Comparison of ENCODE assay signal across 20 cellular contexts in the genomic region with DNA sequence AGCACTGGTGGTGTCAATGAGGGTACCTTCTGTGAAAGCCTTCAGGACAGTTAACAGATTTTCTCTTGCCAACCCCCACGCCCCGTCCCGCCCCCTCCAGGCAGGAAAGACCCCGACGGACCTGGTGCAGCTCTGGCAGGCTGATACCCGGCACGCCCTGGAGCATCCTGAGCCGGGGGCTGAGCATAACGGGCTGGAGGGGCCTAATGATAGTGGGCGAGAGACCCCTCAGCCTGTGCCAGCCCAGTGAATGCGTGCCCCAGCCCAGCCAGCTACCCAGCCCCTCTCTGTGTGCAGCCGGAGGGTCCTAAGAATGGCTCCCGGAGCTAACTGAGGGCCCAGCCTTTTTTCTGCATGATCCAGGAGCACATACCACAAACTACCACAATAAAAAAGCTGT. TPM values are rescaled to one million over a fixed set of nuclear protein-coding genes. Genes with fewer than 3 reads are reported as not detected.
DNase-seq lines count a peak whose midpoint lies in the region; ATAC-seq and TF ChIP-seq lines count a peak whose summit lies in the region.
"Had no signal": no experiment of that assay in that cellular context is flagged by ENCODE, and none has a peak within 500 bp of the region (broad histone marks: within the 10 kb centered on the region; RNA-seq: fewer than 3 reads in every experiment).

No MANE protein-coding gene starts in this region.

- DNase-seq in heart left ventricle: no peak
- DNase-seq in Right ventricle myocardium superior: no peak
- DNase-seq in chondrocyte (ENCODE audit: low spot score): peak; percentile 69
- DNase-seq in mesenchymal stem cell: no peak
- DNase-seq in tibial artery: no peak
- no peak for DNase-seq in SKM-1 treated with dmso at 0.1 percent for 144 hours (lab: John Stamatoyannopoulos, UW; ENCODE audit: unreplicated experiment)
- DNase-seq in T1000 (lab: John Stamatoyannopoulos, UW): no peak
- DNase-seq: activated CD4-positive, alpha-beta T cell treated with anti-CD3 and anti-CD28 coated beads for 36 hours; activated naive CD8-positive, alpha-beta T cell treated with anti-CD3 and anti-CD28 coated beads for 36 hours; KBM-7; stimulated activated CD4-positive, alpha-beta T cell treated with anti-CD3 and anti-CD28 coated beads, Interleukin-12 subunit alpha, Interleukin-12 subunit beta, amount 100 ng/mL, for 4 hours had no signal

- peak overlapping the region; percentile 6 for H2BK15ac ChIP-seq in mesenchymal stem cell (ENCODE audit: low read depth, poor library complexity, severe bottlenecking)

- H2AK5ac ChIP-seq in mesenchymal stem cell (ENCODE audit: low read length, severe bottlenecking): peak overlapping the region; percentile 87

- no peak for TF ChIP-seq POLR2A in heart left ventricle (IDR thresholded peaks at IDR 0.05)

- H3K4ac ChIP-seq in mesenchymal stem cell (ENCODE audit: low read depth in 1 of 2, low read length in 2 of 2): no peak overlapping the region

- TF ChIP-seq CTCF in heart left ventricle (IDR thresholded peaks at IDR 0.05) (no peak), chondrocyte (IDR thresholded peaks at IDR 0.05) (no peak), tibial artery (IDR thresholded peaks at IDR 0.05) (no peak)

- no peak overlapping the region for H2BK120ac ChIP-seq in mesenchymal stem cell (ENCODE audit: low read depth, low read length)

- H3K9me3 ChIP-seq in heart left ventricle (no peaks in the 10 kb centered on the region), mesenchymal stem cell (ENCODE audit: control insufficient read depth, low read length) (no peaks in the 10 kb centered on the region), tibial artery (no peaks in the 10 kb centered on the region)
- H3K9me3 ChIP-seq: BLaER1 treated with 17β-estradiol and CSF1 and Interleukin-3, amounts not matched to agents 10 nM and 100 nM had no signal

- H3K4me2 ChIP-seq in mesenchymal stem cell (ENCODE audit: low read length, poor library complexity, severe bottlenecking): no peak overlapping the region
- H3K4me2 ChIP-seq: BLaER1 treated with 17β-estradiol and CSF1 and Interleukin-3, amounts not matched to agents 10 nM and 100 nM had no signal

- H4K8ac ChIP-seq in mesenchymal stem cell (ENCODE audit: low read length): peak overlapping the region; percentile 69

- no peaks in the 10 kb centered on the region for H3K36me3 Mint-ChIP-seq in chondrocyte (ENCODE audit: low read depth)
- H3K36me3 Mint-ChIP-seq: activated naive CD8-positive, alpha-beta T cell treated with anti-CD3 and anti-CD28 coated beads for 36 hours; mesothelial cell of epicardium had no signal

- no peaks in the 10 kb centered on the region for H3K9me3 Mint-ChIP-seq in chondrocyte (ENCODE audit: low read depth)
- H3K9me3 Mint-ChIP-seq: activated naive CD8-positive, alpha-beta T cell treated with anti-CD3 and anti-CD28 coated beads for 36 hours; activated T-helper 17 cell treated with anti-CD3 and anti-CD28 coated beads, Interleukin-2, amount 50 U/mL, for 72 hours; mesothelial cell of epicardium; nephron progenitor cell had no signal

- 87 to 92% (median 88%) methylated on average over 11 to 13 of the region's 13 CpGs for WGBS in heart left ventricle, 4 donors
- WGBS in mesenchymal stem cell: 90% methylated on average over 13 of the region's 13 CpGs

- peak overlapping the region; percentile 3 for H2BK5ac ChIP-seq in mesenchymal stem cell (ENCODE audit: low read depth, low read length, poor library complexity, severe bottlenecking)

- peaks cover 0 to 43% (median 4%) of the 10 kb centered on the region in 12 donors for H3K4me1 ChIP-seq in heart left ventricle
- peaks cover 31% of the 10 kb centered on the region for H3K4me1 ChIP-seq in mesenchymal stem cell (ENCODE audit: control insufficient read depth, insufficient read depth, low read depth, low read length)
- H3K4me1 ChIP-seq in tibial artery: peaks cover 0 to 22% (median 15%) of the 10 kb centered on the region in 4 donors
- H3K4me1 ChIP-seq: BLaER1 treated with 17β-estradiol and CSF1 and Interleukin-3, amounts not matched to agents 10 nM and 100 nM had no signal

- H3K36me3 ChIP-seq in heart left ventricle (peaks cover 0 to 4% (median 0%) of the 10 kb centered on the region in 9 donors), mesenchymal stem cell (ENCODE audit: control insufficient read depth in 1 of 2, insufficient read depth in 2 of 2, low read depth in 1 of 2, low read length in 2 of 2) (peaks cover 0 to 6% of the 10 kb centered on the region in 2 experiments), tibial artery (no peaks in the 10 kb centered on the region)
- H3K36me3 ChIP-seq: BLaER1 treated with 17β-estradiol and CSF1 and Interleukin-3, amounts not matched to agents 10 nM and 100 nM; brain microvascular endothelial cell had no signal

- no peak overlapping the region for H3K14ac ChIP-seq in mesenchymal stem cell (ENCODE audit: low read length in 2 of 2)

- H2AFZ ChIP-seq in mesenchymal stem cell (ENCODE audit: low read depth, low read length): no peak overlapping the region

- intact Hi-C loops in heart left ventricle (cut with DNase I): no loop called here
- intact Hi-C loops in Right ventricle myocardium superior (cut with DNase I): no loop called here
- intact Hi-C loops in tibial artery (cut with DNase I; ENCODE audit: low total_unique reads): no loop called here

- no peaks in the 10 kb centered on the region for H3K27me3 ChIP-seq in heart left ventricle
- no peaks in the 10 kb centered on the region for H3K27me3 ChIP-seq in mesenchymal stem cell (ENCODE audit: control insufficient read depth in 1 of 2, insufficient read depth in 1 of 2, low read length in 2 of 2)
- H3K27me3 ChIP-seq in tibial artery: no peaks in the 10 kb centered on the region
- H3K27me3 ChIP-seq: BLaER1 treated with 17β-estradiol and CSF1 and Interleukin-3, amounts not matched to agents 10 nM and 100 nM; brain microvascular endothelial cell had no signal

- no peaks in the 10 kb centered on the region for H3K27me3 Mint-ChIP-seq in chondrocyte (ENCODE audit: low read depth)
- H3K27me3 Mint-ChIP-seq: activated CD4-positive, alpha-beta T cell treated with anti-CD3 and anti-CD28 coated beads for 36 hours; activated T-helper 17 cell treated with anti-CD3 and anti-CD28 coated beads, Interleukin-2, amount 50 U/mL, for 72 hours had no signal

- H3K27ac ChIP-seq in heart left ventricle: peak overlapping the region in 11 of 12 donors; percentile 63 to 92 (median 82)
- peak overlapping the region; percentile 69 for H3K27ac ChIP-seq in mesenchymal stem cell (ENCODE audit: low read length, poor library complexity, severe bottlenecking)
- H3K27ac ChIP-seq in tibial artery: peak overlapping the region; percentile 63 to 69
- H3K27ac ChIP-seq: BLaER1 treated with 17β-estradiol and CSF1 and Interleukin-3, amounts not matched to agents 10 nM and 100 nM; brain microvascular endothelial cell had no signal

- H3K18ac ChIP-seq in mesenchymal stem cell (ENCODE audit: low read depth in 1 of 2, low read length in 2 of 2): no peak overlapping the region

- H3K9ac ChIP-seq in mesenchymal stem cell (ENCODE audit: low read length): no peak overlapping the region
- H3K9ac ChIP-seq: BLaER1 treated with 17β-estradiol and CSF1 and Interleukin-3, amounts not matched to agents 10 nM and 100 nM had no signal

- H3K23ac ChIP-seq in mesenchymal stem cell (ENCODE audit: low read length in 2 of 2): no peak overlapping the region

- peak overlapping the region; percentile 63 for H4K91ac ChIP-seq in mesenchymal stem cell (ENCODE audit: low read length)

- no peak overlapping the region for H3K4me3 ChIP-seq in heart left ventricle
- no peak overlapping the region for H3K4me3 ChIP-seq in mesenchymal stem cell (ENCODE audit: insufficient read depth in 1 of 2, low read depth in 1 of 2, low read length in 2 of 2)
- H3K4me3 ChIP-seq in tibial artery: no peak overlapping the region
- H3K4me3 ChIP-seq: BLaER1 treated with 17β-estradiol and CSF1 and Interleukin-3, amounts not matched to agents 10 nM and 100 nM had no signal

- ATAC-seq in heart left ventricle: no peak
- no peak for ATAC-seq in Right ventricle myocardium superior (ENCODE audit: poor library complexity)
- no peak for ATAC-seq in HG02938 (IDR thresholded peaks at IDR 0.05; ENCODE audit: unreplicated experiment)

- peaks cover 6% of the 10 kb centered on the region for H3K79me1 ChIP-seq in mesenchymal stem cell (replicated peaks; ENCODE audit: low read length, poor library complexity, severe bottlenecking)

- H3K27ac Mint-ChIP-seq in chondrocyte (ENCODE audit: unreplicated experiment): no peak overlapping the region
- H3K27ac Mint-ChIP-seq: activated CD4-positive, alpha-beta T cell treated with anti-CD3 and anti-CD28 coated beads for 36 hours; activated naive CD8-positive, alpha-beta T cell treated with anti-CD3 and anti-CD28 coated beads for 36 hours; mesothelial cell of epicardium had no signal

- peaks cover 4% of the 10 kb centered on the region for H3K4me1 Mint-ChIP-seq in chondrocyte (ENCODE audit: low read depth)
- H3K4me1 Mint-ChIP-seq: activated CD4-positive, alpha-beta T cell treated with anti-CD3 and anti-CD28 coated beads for 36 hours; activated naive CD8-positive, alpha-beta T cell treated with anti-CD3 and anti-CD28 coated beads for 36 hours; activated T-helper 17 cell treated with anti-CD3 and anti-CD28 coated beads, Interleukin-2, amount 50 U/mL, for 72 hours had no signal

- H2BK12ac ChIP-seq in mesenchymal stem cell (ENCODE audit: low read length in 2 of 2): no peak overlapping the region

- no peak overlapping the region for H3K4me3 Mint-ChIP-seq in chondrocyte (ENCODE audit: unreplicated experiment)
- H3K4me3 Mint-ChIP-seq: activated CD4-positive, alpha-beta T cell treated with anti-CD3 and anti-CD28 coated beads for 36 hours; activated naive CD8-positive, alpha-beta T cell treated with anti-CD3 and anti-CD28 coated beads for 36 hours; activated T-helper 17 cell treated with anti-CD3 and anti-CD28 coated beads, Interleukin-2, amount 50 U/mL, for 72 hours; mesothelial cell of epicardium; nephron progenitor cell had no signal

RNA-seq across cellular contexts. Expression of a gene that starts 0.7 kb away (rescaled TPM):
- 10 to 100 TPM in 8 of 9 donors, 1 to 10 TPM in 1; 7.5 to 82.6 (median 19.2) TPM for total RNA-seq in heart left ventricle
- polyA plus RNA-seq in heart left ventricle: 10 to 100 TPM; 35.2 to 73.4 TPM
- total RNA-seq in Right ventricle myocardium superior: 18.7 TPM
- total RNA-seq in chondrocyte: 0.12 TPM in 1 of 3 replicates, not detected in the others
- 0.23 TPM for polyA plus RNA-seq in mesenchymal stem cell (2013, experiment 1 of 2)
- polyA plus RNA-seq in mesenchymal stem cell (2013, experiment 2 of 2): 0.27 TPM
- total RNA-seq: A673; activated CD4-positive, alpha-beta T cell treated with anti-CD3 and anti-CD28 coated beads for 36 hours; activated naive CD8-positive, alpha-beta T cell treated with anti-CD3 and anti-CD28 coated beads for 36 hours; activated T-helper 17 cell treated with anti-CD3 and anti-CD28 coated beads, Interleukin-2, amount 50 U/mL, for 72 hours had no signal

RNA-seq across cellular contexts. Expression of a gene that starts 6.0 kb away (rescaled TPM):
- total RNA-seq in heart left ventricle (1 to 10 TPM in 2 of 9 donors, under 1 TPM in 7; 0.24 to 2.1 (median 0.58) TPM), Right ventricle myocardium superior (0.48 TPM), chondrocyte (not detected in 3 replicates)
- 1 to 10 TPM; 1.3 to 1.8 TPM for polyA plus RNA-seq in heart left ventricle
- polyA plus RNA-seq in mesenchymal stem cell (2013, experiment 1 of 2): not detected
- polyA plus RNA-seq in mesenchymal stem cell (2013, experiment 2 of 2): not detected
- total RNA-seq: A673; activated CD4-positive, alpha-beta T cell treated with anti-CD3 and anti-CD28 coated beads for 36 hours; activated naive CD8-positive, alpha-beta T cell treated with anti-CD3 and anti-CD28 coated beads for 36 hours; activated T-helper 17 cell treated with anti-CD3 and anti-CD28 coated beads, Interleukin-2, amount 50 U/mL, for 72 hours; kidney epithelial cell; mesothelial cell of epicardium; ureter had no signal

RNA-seq across cellular contexts. Expression of a gene that starts 10.9 kb away (rescaled TPM):
- total RNA-seq in heart left ventricle (1,000 to 10,000 TPM in 1 of 9 donors, 100 to 1,000 TPM in 6, 10 to 100 TPM in 2; 56.7 to 2,367 (median 517) TPM), Right ventricle myocardium superior (152 TPM), chondrocyte (0.46 to 0.60 TPM (median 0.54 TPM) in 3 replicates)
- 100 to 1,000 TPM; 450 to 857 TPM for polyA plus RNA-seq in heart left ventricle
- polyA plus RNA-seq in mesenchymal stem cell (2013, experiment 1 of 2): 0.04 TPM
- polyA plus RNA-seq in mesenchymal stem cell (2013, experiment 2 of 2): not detected
- total RNA-seq: A673; activated CD4-positive, alpha-beta T cell treated with anti-CD3 and anti-CD28 coated beads for 36 hours; activated naive CD8-positive, alpha-beta T cell treated with anti-CD3 and anti-CD28 coated beads for 36 hours; activated T-helper 17 cell treated with anti-CD3 and anti-CD28 coated beads, Interleukin-2, amount 50 U/mL, for 72 hours had no signal

RNA-seq across cellular contexts. Expression of a gene that starts 49.8 kb away (rescaled TPM):
- total RNA-seq in heart left ventricle (10 to 100 TPM in 6 of 9 donors, 1 to 10 TPM in 3; 7.2 to 21.0 (median 10.8) TPM), Right ventricle myocardium superior (8.1 TPM), chondrocyte (11.3 to 13.7 TPM (median 11.8 TPM) in 3 replicates)
- polyA plus RNA-seq in heart left ventricle: 10 to 100 TPM; 16.1 to 31.7 TPM
- polyA plus RNA-seq in mesenchymal stem cell (2013, experiment 1 of 2): 10.7 TPM
- polyA plus RNA-seq in mesenchymal stem cell (2013, experiment 2 of 2): 10.1 TPM

RNA-seq across cellular contexts. Expression of a gene that starts 57.0 kb away (rescaled TPM):
- 10 to 100 TPM; 10.4 to 24.2 (median 17.3) TPM for total RNA-seq in heart left ventricle
- polyA plus RNA-seq in heart left ventricle: 10 to 100 TPM in 1 of 2 donors, 1 to 10 TPM in 1; 5.6 to 36.8 TPM
- total RNA-seq in Right ventricle myocardium superior: 9.9 TPM
- 20.1 to 20.9 TPM (median 20.1 TPM) in 3 replicates for total RNA-seq in chondrocyte
- polyA plus RNA-seq in mesenchymal stem cell (2013, experiment 1 of 2): 27.8 TPM
- polyA plus RNA-seq in mesenchymal stem cell (2013, experiment 2 of 2): 27.1 TPM

Comparison
In these comparisons a context has a peak if more than half of its experiments do, and no peak if none do; other contexts are left out.
1. RNA of a gene that starts 10.9 kb away (total RNA-seq): 56.7 to 2,367 TPM in heart left ventricle and 152 TPM in Right ventricle myocardium superior (single experiment); 0.46 to 0.60 TPM in chondrocyte; every median in the first group is over 10 times any median in the second.
2. Peak in every context shown above with its lines, with median percentiles within 50 percentile points of each other: H3K27ac ChIP-seq.